ENCODE assay signal across 1 cellular context in the genomic region with DNA sequence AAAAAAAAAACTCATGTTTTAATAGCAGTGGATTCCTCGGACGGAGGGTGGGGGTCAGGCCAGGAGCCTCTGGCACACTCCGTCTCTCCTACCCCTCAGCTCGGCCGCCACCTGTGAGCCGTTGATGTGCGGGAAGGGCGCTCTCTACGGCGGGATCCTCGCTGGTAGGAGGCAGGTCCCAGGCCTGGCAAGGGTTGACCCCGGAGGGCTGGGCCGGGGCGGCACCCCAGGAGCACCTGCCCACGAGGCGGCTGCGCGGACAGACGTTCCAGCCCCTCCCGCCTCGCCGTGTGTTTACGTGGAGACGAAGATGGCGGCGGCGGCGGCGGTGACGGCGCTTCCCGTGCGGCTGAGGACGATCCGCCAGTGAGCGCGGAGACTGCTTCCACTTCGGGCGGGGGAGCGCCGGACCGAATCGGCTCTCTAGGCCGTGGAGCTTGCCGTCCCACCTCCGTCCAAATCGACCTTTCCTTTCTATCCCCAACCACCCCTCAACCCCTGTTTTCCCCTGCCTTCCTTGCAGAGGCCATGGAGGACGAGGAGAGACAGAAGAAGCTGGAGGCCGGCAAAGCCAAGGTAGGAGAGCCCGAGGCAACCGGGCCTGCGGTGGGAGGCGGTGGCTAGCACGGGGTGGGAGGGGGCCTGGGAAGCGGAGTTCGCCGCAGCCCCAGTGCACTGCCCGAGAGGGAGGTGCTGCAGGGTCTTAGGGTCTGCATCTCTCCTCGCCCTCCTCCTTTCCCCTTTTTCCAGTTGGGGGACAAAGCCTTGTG.
A peak's percentile ranks its signal among the peaks of the same experiment; 100 is the strongest.
TF ChIP-seq lines count a peak whose summit lies in the region.

A gene (plus strand): TSS at position 291 of the 770 bp plus-strand sequence. CDS start 238 bp downstream, at position 529.

TF ChIP-seq in HepG2, 621 proteins besides CTCF, POLR2A, EP300 and RAD21 (continued from another document and continues in another):
- TF ChIP-seq SKI (IDR thresholded peaks at IDR 0.05; ENCODE audit: partially characterized antibody), result peak; percentile 48
- no peak for TF ChIP-seq KAT2B (IDR thresholded peaks at IDR 0.05; ENCODE audit: borderline replicate concordance, low read depth, low read length)
- TF ChIP-seq, protein P1, sequence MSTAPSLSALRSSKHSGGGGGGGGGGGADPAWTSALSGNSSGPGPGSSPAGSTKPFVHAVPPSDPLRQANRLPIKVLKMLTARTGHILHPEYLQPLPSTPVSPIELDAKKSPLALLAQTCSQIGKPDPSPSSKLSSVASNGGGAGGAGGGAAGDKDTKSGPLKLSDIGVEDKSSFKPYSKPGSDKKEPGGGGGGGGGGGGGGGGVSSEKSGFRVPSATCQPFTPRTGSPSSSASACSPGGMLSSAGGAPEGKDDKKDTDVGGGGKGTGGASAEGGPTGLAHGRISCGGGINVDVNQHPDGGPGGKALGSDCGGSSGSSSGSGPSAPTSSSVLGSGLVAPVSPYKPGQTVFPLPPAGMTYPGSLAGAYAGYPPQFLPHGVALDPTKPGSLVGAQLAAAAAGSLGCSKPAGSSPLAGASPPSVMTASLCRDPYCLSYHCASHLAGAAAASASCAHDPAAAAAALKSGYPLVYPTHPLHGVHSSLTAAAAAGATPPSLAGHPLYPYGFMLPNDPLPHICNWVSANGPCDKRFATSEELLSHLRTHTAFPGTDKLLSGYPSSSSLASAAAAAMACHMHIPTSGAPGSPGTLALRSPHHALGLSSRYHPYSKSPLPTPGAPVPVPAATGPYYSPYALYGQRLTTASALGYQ (CRISPR knock-in tag; IDR thresholded peaks at IDR 0.05), result peak; percentile 34; the same call in 1 of the 2 replicates
- TF ChIP-seq ZFP36 (IDR thresholded peaks at IDR 0.05; ENCODE audit: borderline replicate concordance, low read depth, low read length, partially characterized antibody), result no peak
- TF ChIP-seq CENPX (CRISPR knock-in tag; IDR thresholded peaks at IDR 0.05), result no peak
- TF ChIP-seq JUN (CRISPR knock-in tag; IDR thresholded peaks at IDR 0.05), result 0 out of 2 replicates have a peak, but pooled peaks have one; percentile 51
- TF ChIP-seq, protein P2, sequence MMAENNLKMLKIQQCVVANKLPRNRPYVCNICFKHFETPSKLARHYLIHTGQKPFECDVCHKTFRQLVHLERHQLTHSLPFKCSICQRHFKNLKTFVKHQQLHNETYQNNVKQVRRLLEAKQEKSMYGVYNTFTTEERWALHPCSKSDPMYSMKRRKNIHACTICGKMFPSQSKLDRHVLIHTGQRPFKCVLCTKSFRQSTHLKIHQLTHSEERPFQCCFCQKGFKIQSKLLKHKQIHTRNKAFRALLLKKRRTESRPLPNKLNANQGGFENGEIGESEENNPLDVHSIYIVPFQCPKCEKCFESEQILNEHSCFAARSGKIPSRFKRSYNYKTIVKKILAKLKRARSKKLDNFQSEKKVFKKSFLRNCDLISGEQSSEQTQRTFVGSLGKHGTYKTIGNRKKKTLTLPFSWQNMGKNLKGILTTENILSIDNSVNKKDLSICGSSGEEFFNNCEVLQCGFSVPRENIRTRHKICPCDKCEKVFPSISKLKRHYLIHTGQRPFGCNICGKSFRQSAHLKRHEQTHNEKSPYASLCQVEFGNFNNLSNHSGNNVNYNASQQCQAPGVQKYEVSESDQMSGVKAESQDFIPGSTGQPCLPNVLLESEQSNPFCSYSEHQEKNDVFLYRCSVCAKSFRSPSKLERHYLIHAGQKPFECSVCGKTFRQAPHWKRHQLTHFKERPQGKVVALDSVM (CRISPR knock-in tag; IDR thresholded peaks at IDR 0.05), result peak; percentile 78
- TF ChIP-seq SRF (IDR thresholded peaks at IDR 0.05; ENCODE audit: low read depth, low read length), result no peak
- no peak; the same call in 1 of the 2 replicates for TF ChIP-seq ZNF460 (CRISPR knock-in tag; IDR thresholded peaks at IDR 0.05; ENCODE audit: borderline replicate concordance)
- peak; percentile 44 for TF ChIP-seq RBM39 (IDR thresholded peaks at IDR 0.05; ENCODE audit: low read depth, low read length, poor library complexity, severe bottlenecking)
- TF ChIP-seq NCOA2 (CRISPR knock-in tag; IDR thresholded peaks at IDR 0.05), result peak; percentile 57
- peak; percentile 86 for TF ChIP-seq ERF (CRISPR knock-in tag; IDR thresholded peaks at IDR 0.05)
- no peak for TF ChIP-seq RFX5 (IDR thresholded peaks at IDR 0.05; ENCODE audit: low read depth, low read length)
- TF ChIP-seq, protein P3, sequence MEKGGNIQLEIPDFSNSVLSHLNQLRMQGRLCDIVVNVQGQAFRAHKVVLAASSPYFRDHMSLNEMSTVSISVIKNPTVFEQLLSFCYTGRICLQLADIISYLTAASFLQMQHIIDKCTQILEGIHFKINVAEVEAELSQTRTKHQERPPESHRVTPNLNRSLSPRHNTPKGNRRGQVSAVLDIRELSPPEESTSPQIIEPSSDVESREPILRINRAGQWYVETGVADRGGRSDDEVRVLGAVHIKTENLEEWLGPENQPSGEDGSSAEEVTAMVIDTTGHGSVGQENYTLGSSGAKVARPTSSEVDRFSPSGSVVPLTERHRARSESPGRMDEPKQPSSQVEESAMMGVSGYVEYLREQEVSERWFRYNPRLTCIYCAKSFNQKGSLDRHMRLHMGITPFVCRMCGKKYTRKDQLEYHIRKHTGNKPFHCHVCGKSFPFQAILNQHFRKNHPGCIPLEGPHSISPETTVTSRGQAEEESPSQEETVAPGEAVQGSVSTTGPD (CRISPR knock-in tag; IDR thresholded peaks at IDR 0.05), result no peak
- TF ChIP-seq ZNF75D (CRISPR knock-in tag; IDR thresholded peaks at IDR 0.05; ENCODE audit: borderline replicate concordance), result no peak
- TF ChIP-seq, protein P4, sequence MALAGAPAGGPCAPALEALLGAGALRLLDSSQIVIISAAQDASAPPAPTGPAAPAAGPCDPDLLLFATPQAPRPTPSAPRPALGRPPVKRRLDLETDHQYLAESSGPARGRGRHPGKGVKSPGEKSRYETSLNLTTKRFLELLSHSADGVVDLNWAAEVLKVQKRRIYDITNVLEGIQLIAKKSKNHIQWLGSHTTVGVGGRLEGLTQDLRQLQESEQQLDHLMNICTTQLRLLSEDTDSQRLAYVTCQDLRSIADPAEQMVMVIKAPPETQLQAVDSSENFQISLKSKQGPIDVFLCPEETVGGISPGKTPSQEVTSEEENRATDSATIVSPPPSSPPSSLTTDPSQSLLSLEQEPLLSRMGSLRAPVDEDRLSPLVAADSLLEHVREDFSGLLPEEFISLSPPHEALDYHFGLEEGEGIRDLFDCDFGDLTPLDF (CRISPR knock-in tag; IDR thresholded peaks at IDR 0.05), result peak; percentile 66; the same call in 1 of the 2 replicates
- TF ChIP-seq CBX5 (CRISPR knock-in tag; IDR thresholded peaks at IDR 0.05; ENCODE audit: borderline replicate concordance), result no peak
- no peak for TF ChIP-seq ARNT (IDR thresholded peaks at IDR 0.05)
- TF ChIP-seq, protein P5, sequence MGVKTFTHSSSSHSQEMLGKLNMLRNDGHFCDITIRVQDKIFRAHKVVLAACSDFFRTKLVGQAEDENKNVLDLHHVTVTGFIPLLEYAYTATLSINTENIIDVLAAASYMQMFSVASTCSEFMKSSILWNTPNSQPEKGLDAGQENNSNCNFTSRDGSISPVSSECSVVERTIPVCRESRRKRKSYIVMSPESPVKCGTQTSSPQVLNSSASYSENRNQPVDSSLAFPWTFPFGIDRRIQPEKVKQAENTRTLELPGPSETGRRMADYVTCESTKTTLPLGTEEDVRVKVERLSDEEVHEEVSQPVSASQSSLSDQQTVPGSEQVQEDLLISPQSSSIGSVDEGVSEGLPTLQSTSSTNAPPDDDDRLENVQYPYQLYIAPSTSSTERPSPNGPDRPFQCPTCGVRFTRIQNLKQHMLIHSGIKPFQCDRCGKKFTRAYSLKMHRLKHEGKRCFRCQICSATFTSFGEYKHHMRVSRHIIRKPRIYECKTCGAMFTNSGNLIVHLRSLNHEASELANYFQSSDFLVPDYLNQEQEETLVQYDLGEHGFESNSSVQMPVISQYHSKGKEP (CRISPR knock-in tag; IDR thresholded peaks at IDR 0.05), result peak; percentile 32; the same call in 1 of the 2 replicates
- TF ChIP-seq, protein P6, sequence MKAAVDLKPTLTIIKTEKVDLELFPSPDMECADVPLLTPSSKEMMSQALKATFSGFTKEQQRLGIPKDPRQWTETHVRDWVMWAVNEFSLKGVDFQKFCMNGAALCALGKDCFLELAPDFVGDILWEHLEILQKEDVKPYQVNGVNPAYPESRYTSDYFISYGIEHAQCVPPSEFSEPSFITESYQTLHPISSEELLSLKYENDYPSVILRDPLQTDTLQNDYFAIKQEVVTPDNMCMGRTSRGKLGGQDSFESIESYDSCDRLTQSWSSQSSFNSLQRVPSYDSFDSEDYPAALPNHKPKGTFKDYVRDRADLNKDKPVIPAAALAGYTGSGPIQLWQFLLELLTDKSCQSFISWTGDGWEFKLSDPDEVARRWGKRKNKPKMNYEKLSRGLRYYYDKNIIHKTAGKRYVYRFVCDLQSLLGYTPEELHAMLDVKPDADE (CRISPR knock-in tag; IDR thresholded peaks at IDR 0.05), result no peak
- no peak for TF ChIP-seq SRSF1 (optimal IDR thresholded peaks at IDR 0.05; ENCODE audit: low read depth, low read length)
- TF ChIP-seq HMG20B (CRISPR knock-in tag; conservative IDR thresholded peaks at IDR 0.05), result 0 out of 2 replicates have a peak, but pooled peaks have one; percentile 10
- peak; percentile 57 for TF ChIP-seq MED1 (CRISPR knock-in tag; IDR thresholded peaks at IDR 0.05)
- peak; percentile 92 for TF ChIP-seq KMT2B (CRISPR knock-in tag; IDR thresholded peaks at IDR 0.05)
- TF ChIP-seq SNRNP70 (IDR thresholded peaks at IDR 0.05; ENCODE audit: low read depth, low read length), result no peak
- TF ChIP-seq MBNL3 (CRISPR knock-in tag; conservative IDR thresholded peaks at IDR 0.05), result no peak
- TF ChIP-seq, protein P7, sequence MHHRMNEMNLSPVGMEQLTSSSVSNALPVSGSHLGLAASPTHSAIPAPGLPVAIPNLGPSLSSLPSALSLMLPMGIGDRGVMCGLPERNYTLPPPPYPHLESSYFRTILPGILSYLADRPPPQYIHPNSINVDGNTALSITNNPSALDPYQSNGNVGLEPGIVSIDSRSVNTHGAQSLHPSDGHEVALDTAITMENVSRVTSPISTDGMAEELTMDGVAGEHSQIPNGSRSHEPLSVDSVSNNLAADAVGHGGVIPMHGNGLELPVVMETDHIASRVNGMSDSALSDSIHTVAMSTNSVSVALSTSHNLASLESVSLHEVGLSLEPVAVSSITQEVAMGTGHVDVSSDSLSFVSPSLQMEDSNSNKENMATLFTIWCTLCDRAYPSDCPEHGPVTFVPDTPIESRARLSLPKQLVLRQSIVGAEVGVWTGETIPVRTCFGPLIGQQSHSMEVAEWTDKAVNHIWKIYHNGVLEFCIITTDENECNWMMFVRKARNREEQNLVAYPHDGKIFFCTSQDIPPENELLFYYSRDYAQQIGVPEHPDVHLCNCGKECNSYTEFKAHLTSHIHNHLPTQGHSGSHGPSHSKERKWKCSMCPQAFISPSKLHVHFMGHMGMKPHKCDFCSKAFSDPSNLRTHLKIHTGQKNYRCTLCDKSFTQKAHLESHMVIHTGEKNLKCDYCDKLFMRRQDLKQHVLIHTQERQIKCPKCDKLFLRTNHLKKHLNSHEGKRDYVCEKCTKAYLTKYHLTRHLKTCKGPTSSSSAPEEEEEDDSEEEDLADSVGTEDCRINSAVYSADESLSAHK (CRISPR knock-in tag; IDR thresholded peaks at IDR 0.05; ENCODE audit: borderline replicate concordance), result no peak
- peak; percentile 59; the same call in 1 of the 2 replicates for TF ChIP-seq ESRRA (CRISPR knock-in tag; IDR thresholded peaks at IDR 0.05; ENCODE audit: low read depth)
- peak; percentile 92 for TF ChIP-seq MYC (CRISPR knock-in tag; IDR thresholded peaks at IDR 0.05; ENCODE audit: borderline replicate concordance)
- TF ChIP-seq SSRP1 (CRISPR knock-in tag; IDR thresholded peaks at IDR 0.05), result no peak
- no peak for TF ChIP-seq RBAK (CRISPR knock-in tag; IDR thresholded peaks at IDR 0.05)
- TF ChIP-seq, protein P8, sequence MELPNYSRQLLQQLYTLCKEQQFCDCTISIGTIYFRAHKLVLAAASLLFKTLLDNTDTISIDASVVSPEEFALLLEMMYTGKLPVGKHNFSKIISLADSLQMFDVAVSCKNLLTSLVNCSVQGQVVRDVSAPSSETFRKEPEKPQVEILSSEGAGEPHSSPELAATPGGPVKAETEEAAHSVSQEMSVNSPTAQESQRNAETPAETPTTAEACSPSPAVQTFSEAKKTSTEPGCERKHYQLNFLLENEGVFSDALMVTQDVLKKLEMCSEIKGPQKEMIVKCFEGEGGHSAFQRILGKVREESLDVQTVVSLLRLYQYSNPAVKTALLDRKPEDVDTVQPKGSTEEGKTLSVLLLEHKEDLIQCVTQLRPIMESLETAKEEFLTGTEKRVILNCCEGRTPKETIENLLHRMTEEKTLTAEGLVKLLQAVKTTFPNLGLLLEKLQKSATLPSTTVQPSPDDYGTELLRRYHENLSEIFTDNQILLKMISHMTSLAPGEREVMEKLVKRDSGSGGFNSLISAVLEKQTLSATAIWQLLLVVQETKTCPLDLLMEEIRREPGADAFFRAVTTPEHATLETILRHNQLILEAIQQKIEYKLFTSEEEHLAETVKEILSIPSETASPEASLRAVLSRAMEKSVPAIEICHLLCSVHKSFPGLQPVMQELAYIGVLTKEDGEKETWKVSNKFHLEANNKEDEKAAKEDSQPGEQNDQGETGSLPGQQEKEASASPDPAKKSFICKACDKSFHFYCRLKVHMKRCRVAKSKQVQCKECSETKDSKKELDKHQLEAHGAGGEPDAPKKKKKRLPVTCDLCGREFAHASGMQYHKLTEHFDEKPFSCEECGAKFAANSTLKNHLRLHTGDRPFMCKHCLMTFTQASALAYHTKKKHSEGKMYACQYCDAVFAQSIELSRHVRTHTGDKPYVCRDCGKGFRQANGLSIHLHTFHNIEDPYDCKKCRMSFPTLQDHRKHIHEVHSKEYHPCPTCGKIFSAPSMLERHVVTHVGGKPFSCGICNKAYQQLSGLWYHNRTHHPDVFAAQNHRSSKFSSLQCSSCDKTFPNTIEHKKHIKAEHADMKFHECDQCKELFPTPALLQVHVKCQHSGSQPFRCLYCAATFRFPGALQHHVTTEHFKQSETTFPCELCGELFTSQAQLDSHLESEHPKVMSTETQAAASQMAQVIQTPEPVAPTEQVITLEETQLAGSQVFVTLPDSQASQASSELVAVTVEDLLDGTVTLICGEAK (IDR thresholded peaks at IDR 0.05), result no peak
- TF ChIP-seq, protein P8 (CRISPR knock-in tag; IDR thresholded peaks at IDR 0.05), result peak; percentile 30; the same call in 1 of the 2 replicates
